8 cellular contexts compared by ENCODE assay signal in genomic region chr16:81445926-81446317, GRCh38. TPM values are rescaled to one million over a fixed set of nuclear protein-coding genes. Genes with fewer than 3 reads are reported as not detected.
A peak's percentile ranks its signal among the peaks of the same experiment; 100 is the strongest.
DNase-seq lines count a peak whose midpoint lies in the region; ATAC-seq and TF ChIP-seq lines count a peak whose summit lies in the region.

No MANE protein-coding gene starts in this region.

- intact Hi-C loops in left cardiac atrium (cut with DNase I) (no loop called here), stomach (cut with DNase I; ENCODE audit: low total_unique reads) (no loop called here)
- intact Hi-C loops in activated CD8-positive, alpha-beta T cell treated with anti-CD3 and anti-CD28 coated beads for 36 hours (cut with micrococcal nuclease) = loop anchor here (5.0 kb wide), 1 partner anchor 76 kb away; no protein-coding TSS in a partner anchor

- POLR2A ChIA-PET in activated CD8-positive, alpha-beta T cell treated with anti-CD3 and anti-CD28 coated beads for 36 hours (lab: Charles Lee) = interaction anchor here (0.5 to 1.0 kb wide), 2 partner anchors 43 to 269 kb away, joined by 3 read pairs; no protein-coding TSS in a partner anchor

- TF ChIP-seq CTCF in right atrium auricular region (IDR thresholded peaks at IDR 0.05) (no peak), stomach (IDR thresholded peaks at IDR 0.05) (no peak)
- TF ChIP-seq CTCF in activated CD8-positive, alpha-beta T cell treated with anti-CD3 and anti-CD28 coated beads for 36 hours (IDR thresholded peaks at IDR 0.05) = no peak

- CTCF ChIA-PET in activated CD8-positive, alpha-beta T cell treated with anti-CD3 and anti-CD28 coated beads for 36 hours (lab: Charles Lee) = no interaction called here

- peak overlapping the region; percentile 75 for H3K9ac ChIP-seq in iPS-18a (ENCODE audit: low read length)

- H3K27me3 ChIP-seq in right atrium auricular region = no peaks in the 10 kb centered on the region
- H3K27me3 ChIP-seq in iPS-18a (ENCODE audit: control insufficient read depth, insufficient read depth, low read length) = peaks cover 5% of the 10 kb centered on the region
- H3K27me3 ChIP-seq in stomach = no peaks in the 10 kb centered on the region

- H3K27me3 Mint-ChIP-seq in activated CD8-positive, alpha-beta T cell treated with anti-CD3 and anti-CD28 coated beads for 36 hours = peaks cover 2% of the 10 kb centered on the region

- H3K9me3 ChIP-seq in right atrium auricular region (no peaks in the 10 kb centered on the region), iPS-18a (ENCODE audit: control insufficient read depth, low read depth, low read length) (no peaks in the 10 kb centered on the region), stomach (no peaks in the 10 kb centered on the region)

- H3K4me3 ChIP-seq in right atrium auricular region = peak overlapping the region; percentile 68 to 84
- H3K4me3 ChIP-seq in iPS-18a (ENCODE audit: low read length) = peak overlapping the region; percentile 64
- H3K4me3 ChIP-seq in stomach = peak overlapping the region; percentile 86 to 95 (median 90)

- ATAC-seq in left cardiac atrium (no peak), HG03039 (IDR thresholded peaks at IDR 0.05; ENCODE audit: unreplicated experiment) (no peak)
- ATAC-seq in activated CD8-positive, alpha-beta T cell treated with anti-CD3 and anti-CD28 coated beads for 36 hours = no peak

- H3K4me3 Mint-ChIP-seq in activated CD8-positive, alpha-beta T cell treated with anti-CD3 and anti-CD28 coated beads for 36 hours = peak overlapping the region; percentile 87

- peaks cover 18% of the 10 kb centered on the region for H3K36me3 Mint-ChIP-seq in activated CD8-positive, alpha-beta T cell treated with anti-CD3 and anti-CD28 coated beads for 36 hours (ENCODE audit: low read depth)

- 0 to 2% (median 1%) methylated on average over 7 of the region's 7 CpGs for WGBS in stomach, 5 donors

- H3K27ac Mint-ChIP-seq in activated CD8-positive, alpha-beta T cell treated with anti-CD3 and anti-CD28 coated beads for 36 hours = peak overlapping the region; percentile 88

- DNase-seq in right atrium auricular region (ENCODE audit: low spot score) (no peak), left cardiac atrium (no peak), stomach (no peak), RKO (ENCODE audit: low spot score) (no peak), kidney tubule cell (ENCODE audit: low spot score) (no peak)
- no peak for DNase-seq in activated CD8-positive, alpha-beta T cell treated with anti-CD3 and anti-CD28 coated beads for 36 hours

- H3K36me3 ChIP-seq in right atrium auricular region (no peaks in the 10 kb centered on the region), iPS-18a (ENCODE audit: control insufficient read depth, low read depth, low read length) (no peaks in the 10 kb centered on the region), stomach (no peaks in the 10 kb centered on the region)

- peaks cover 57% of the 10 kb centered on the region for H3K4me1 Mint-ChIP-seq in activated CD8-positive, alpha-beta T cell treated with anti-CD3 and anti-CD28 coated beads for 36 hours (ENCODE audit: low read depth)

- H3K27ac ChIP-seq in right atrium auricular region = peak overlapping the region; percentile 72 to 85
- no peak overlapping the region for H3K27ac ChIP-seq in iPS-18a (ENCODE audit: low read length)
- H3K27ac ChIP-seq in stomach = peak overlapping the region; percentile 85 to 98 (median 94)

- TF ChIP-seq EP300 in stomach (IDR thresholded peaks at IDR 0.05) = no peak

- TF ChIP-seq POLR2A in stomach (IDR thresholded peaks at IDR 0.05) = no peak

- H3K9me3 Mint-ChIP-seq in activated CD8-positive, alpha-beta T cell treated with anti-CD3 and anti-CD28 coated beads for 36 hours = peaks cover 8% of the 10 kb centered on the region

- H3K4me1 ChIP-seq in right atrium auricular region (peaks cover 0 to 45% of the 10 kb centered on the region in 2 donors), iPS-18a (ENCODE audit: control insufficient read depth, low read depth, low read length) (peaks cover 30% of the 10 kb centered on the region), stomach (peaks cover 37 to 62% (median 54%) of the 10 kb centered on the region in 4 donors)

RNA-seq across cellular contexts. Expression of gene CMIP, which starts 1.3 kb away (rescaled TPM):
- total RNA-seq in right atrium auricular region (10 to 100 TPM in 1 of 2 donors, 1 to 10 TPM in 1; 7.7 to 19.2 TPM), left cardiac atrium (10 to 100 TPM; 18.1 to 34.9 TPM), stomach (10 to 100 TPM; 11.1 to 71.0 (median 31.9) TPM)
- total RNA-seq in activated CD8-positive, alpha-beta T cell treated with anti-CD3 and anti-CD28 coated beads for 36 hours = 10 to 100 TPM; 37.6 to 38.5 TPM
- polyA plus RNA-seq in stomach = 10 to 100 TPM; 11.5 to 54.3 (median 30.5) TPM
